Comparison of ENCODE assay signal across 3 cellular contexts in the genomic region with DNA sequence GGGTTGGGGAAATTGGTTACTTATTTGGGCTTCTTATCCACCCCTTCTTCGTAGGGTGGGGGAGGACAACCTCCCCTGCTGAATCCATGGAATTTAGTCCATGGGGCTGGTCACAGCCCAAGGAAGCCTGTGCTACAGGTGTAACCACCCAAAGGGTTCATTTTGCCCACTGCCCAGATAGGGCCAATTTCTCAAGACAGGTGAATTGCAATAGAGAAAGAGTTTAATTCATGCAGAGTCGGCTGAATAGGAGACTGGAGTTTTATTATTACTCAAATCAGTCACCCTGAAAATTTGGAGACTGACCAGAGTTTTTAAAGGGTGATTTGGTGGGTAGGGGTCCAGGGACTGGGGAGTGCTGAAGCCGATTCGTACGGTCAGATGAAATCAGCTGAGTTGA.
"Had no signal": no experiment of that assay in that cellular context is flagged by ENCODE, and none has a peak within 500 bp of the region (broad histone marks: within the 10 kb centered on the region; RNA-seq: fewer than 3 reads in every experiment).

No MANE protein-coding gene starts in this region.

- H3K4me3 ChIP-seq: GM12878 had no signal

- ATAC-seq: GM12878 had no signal

- DNase-seq: GDM1, GF-D8 had no signal
